9 cellular contexts compared by ENCODE assay signal in the genomic region with DNA sequence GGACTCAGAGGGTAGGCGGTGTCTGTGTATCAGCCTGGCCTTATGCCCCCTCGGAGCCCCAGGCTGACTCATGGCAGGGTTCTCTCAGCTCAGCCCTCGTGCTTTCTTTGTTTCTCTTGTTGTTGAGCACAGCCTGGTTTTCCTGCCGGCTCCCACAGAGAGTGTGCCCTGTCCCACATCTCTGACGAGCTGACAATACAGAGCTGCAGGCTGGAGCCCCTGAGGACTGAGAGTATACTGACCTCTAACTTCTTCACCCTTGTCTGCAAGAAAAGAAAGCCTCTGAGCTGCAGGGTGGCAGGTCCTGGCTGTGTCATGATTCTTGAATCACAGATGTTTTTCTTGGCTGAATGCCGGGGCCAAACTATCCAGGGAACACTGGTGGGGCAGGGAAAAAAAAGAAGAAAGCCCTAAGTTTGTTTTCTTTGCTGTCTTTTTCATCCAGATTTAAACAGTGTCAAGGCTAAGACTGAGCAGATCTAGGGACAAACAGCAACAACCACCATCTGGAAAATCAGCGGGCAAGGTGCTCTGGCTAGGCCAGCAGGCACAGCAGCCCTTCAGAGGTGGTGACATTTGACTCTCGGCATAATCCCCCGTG.
DNase-seq lines count a peak whose midpoint lies in the region; ATAC-seq and TF ChIP-seq lines count a peak whose summit lies in the region.
"Had no signal": no experiment of that assay in that cellular context is flagged by ENCODE, and none has a peak within 500 bp of the region (broad histone marks: within the 10 kb centered on the region; RNA-seq: fewer than 3 reads in every experiment).

No MANE protein-coding gene starts in this region.

- CTCF ChIA-PET in CD8-positive, alpha-beta T cell (lab: Charles Lee): interaction anchor here (0.9 kb wide), 1 partner anchor 8 kb away, joined by 3 read pairs; no protein-coding TSS in a partner anchor

- H3K27me3 ChIP-seq in ectodermal cell (ENCODE audit: control insufficient read depth, insufficient read depth, low read length, poor library complexity, severe bottlenecking): no peaks in the 10 kb centered on the region
- no peaks in the 10 kb centered on the region for H3K27me3 ChIP-seq in CD8-positive, alpha-beta T cell (ENCODE audit: insufficient read depth, low read length)

- no peak overlapping the region for H3K4me3 Mint-ChIP-seq in CD8-positive, alpha-beta T cell

- H3K4me1 ChIP-seq in ectodermal cell (ENCODE audit: control insufficient read depth, insufficient read depth, low read length) (peaks cover 24% of the 10 kb centered on the region), mesodermal cell (ENCODE audit: control insufficient read depth, insufficient read depth, low read length, poor library complexity, severe bottlenecking) (peaks cover 22% of the 10 kb centered on the region)
- H3K4me1 ChIP-seq in CD8-positive, alpha-beta T cell (ENCODE audit: insufficient read depth, low read length): no peaks in the 10 kb centered on the region

- H3K4me3 ChIP-seq in ectodermal cell (ENCODE audit: insufficient read depth, low read depth, low read length): no peak overlapping the region
- no peak overlapping the region for H3K4me3 ChIP-seq in mesodermal cell (ENCODE audit: extremely low read depth, insufficient read depth, low read length, poor library complexity, severe bottlenecking)
- H3K4me3 ChIP-seq in CD8-positive, alpha-beta T cell (ENCODE audit: low read depth, low read length): no peak overlapping the region

- no peaks in the 10 kb centered on the region for H3K9me3 ChIP-seq in ectodermal cell (ENCODE audit: control insufficient read depth, low read length)
- H3K9me3 ChIP-seq in mesodermal cell (ENCODE audit: control insufficient read depth, low read length): no peaks in the 10 kb centered on the region
- no peaks in the 10 kb centered on the region for H3K9me3 ChIP-seq in CD8-positive, alpha-beta T cell (ENCODE audit: low read length)

- peak; percentile 75 for DNase-seq in A172 (ENCODE audit: low spot score)
- peak; percentile 87 for DNase-seq in M059J (ENCODE audit: low read depth)
- no peak for DNase-seq in CD8-positive, alpha-beta T cell
- DNase-seq: NCI-H1092 had no signal

- POLR2A ChIA-PET in CD8-positive, alpha-beta T cell (lab: Charles Lee): no interaction called here

- no peak for ATAC-seq in CD8-positive, alpha-beta T cell
- ATAC-seq in HG02798 (IDR thresholded peaks at IDR 0.05; ENCODE audit: poor library complexity, unreplicated experiment) (no peak), HG02973 (IDR thresholded peaks at IDR 0.05; ENCODE audit: unreplicated experiment) (no peak), GM21423 (IDR thresholded peaks at IDR 0.05; ENCODE audit: unreplicated experiment) (no peak)

- H3K36me3 ChIP-seq in ectodermal cell (ENCODE audit: control insufficient read depth, insufficient read depth, low read length) (no peaks in the 10 kb centered on the region), mesodermal cell (ENCODE audit: control insufficient read depth, insufficient read depth, low read length) (no peaks in the 10 kb centered on the region)
- no peaks in the 10 kb centered on the region for H3K36me3 ChIP-seq in CD8-positive, alpha-beta T cell (ENCODE audit: insufficient read depth, low read length)

- H3K4me1 Mint-ChIP-seq in CD8-positive, alpha-beta T cell (ENCODE audit: low read depth): no peaks in the 10 kb centered on the region

- no peak overlapping the region for H3K27ac Mint-ChIP-seq in CD8-positive, alpha-beta T cell

- H3K9me3 Mint-ChIP-seq in CD8-positive, alpha-beta T cell: no peaks in the 10 kb centered on the region

- no peak for TF ChIP-seq CTCF in CD8-positive, alpha-beta T cell (IDR thresholded peaks at IDR 0.05)

- intact Hi-C loops in CD8-positive, alpha-beta T cell (cut with DNase I, micrococcal nuclease): no loop called here

- H3K27ac ChIP-seq in ectodermal cell (ENCODE audit: insufficient read depth, low read depth, low read length, poor library complexity, severe bottlenecking) (peak overlapping the region; percentile 72), mesodermal cell (ENCODE audit: low read depth, low read length, severe bottlenecking) (peak overlapping the region; percentile 91)
- no peak overlapping the region for H3K27ac ChIP-seq in CD8-positive, alpha-beta T cell (ENCODE audit: low read depth, low read length)

- peaks cover 7% of the 10 kb centered on the region for H3K27me3 Mint-ChIP-seq in CD8-positive, alpha-beta T cell (ENCODE audit: low read depth)

- H3K36me3 Mint-ChIP-seq in CD8-positive, alpha-beta T cell: no peaks in the 10 kb centered on the region

- 7 to 11% methylated on average over 9 of the region's 9 CpGs for WGBS in ectodermal cell, 2 experiments
- WGBS in mesodermal cell (ENCODE audit: insufficient coverage in 2 of 2), 2 experiments: 24 to 31% methylated on average over 7 to 8 of the region's 9 CpGs

Comparison
In these comparisons a context has a peak if more than half of its experiments do, and no peak if none do; other contexts are left out.
1. DNase-seq: peak in A172 (single experiment) and M059J (single experiment); none in CD8-positive, alpha-beta T cell (0 of 7).